In the genomic region with DNA sequence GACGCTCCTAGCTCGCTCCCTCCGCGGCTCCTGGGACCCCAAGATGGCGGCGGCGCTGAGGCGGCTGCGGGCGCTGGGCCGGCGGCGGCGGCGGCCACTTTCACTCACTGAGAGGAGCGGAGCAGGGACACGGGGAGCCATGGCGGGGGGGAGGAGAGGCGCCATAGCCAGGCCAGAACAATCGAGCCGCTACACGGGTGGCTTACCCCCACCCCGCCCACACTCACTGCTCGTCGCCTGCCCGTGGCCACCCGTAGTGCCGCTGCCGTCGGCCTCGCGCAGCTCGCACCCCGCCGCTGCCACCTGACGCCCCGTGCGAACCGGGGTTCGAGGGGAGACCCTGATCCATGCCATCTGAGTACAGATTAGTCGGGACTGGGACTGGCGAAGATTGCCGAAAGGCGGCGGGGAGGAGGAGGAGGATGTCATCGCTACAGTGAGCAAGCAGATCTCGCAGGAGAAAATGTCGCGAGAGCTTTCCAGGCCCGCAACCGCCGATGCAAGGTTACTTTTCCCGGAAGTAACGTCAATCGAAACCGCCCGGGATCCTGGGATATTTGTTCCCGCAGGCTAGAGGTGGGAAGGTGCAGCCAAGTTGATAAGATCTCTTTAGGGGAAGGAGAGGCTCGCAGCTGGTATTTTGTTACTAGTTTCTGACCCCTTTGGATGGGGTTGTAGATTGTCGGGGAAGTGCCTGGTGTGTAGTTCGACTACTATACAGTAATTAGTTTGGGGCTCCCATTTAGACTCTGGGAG, we compare ENCODE assay signal across 8 cellular contexts. TPM values are rescaled to one million over a fixed set of nuclear protein-coding genes. Genes with fewer than 3 reads are reported as not detected.
DNase-seq lines count a peak whose midpoint lies in the region; ATAC-seq and TF ChIP-seq lines count a peak whose summit lies in the region.

A gene with protein sequence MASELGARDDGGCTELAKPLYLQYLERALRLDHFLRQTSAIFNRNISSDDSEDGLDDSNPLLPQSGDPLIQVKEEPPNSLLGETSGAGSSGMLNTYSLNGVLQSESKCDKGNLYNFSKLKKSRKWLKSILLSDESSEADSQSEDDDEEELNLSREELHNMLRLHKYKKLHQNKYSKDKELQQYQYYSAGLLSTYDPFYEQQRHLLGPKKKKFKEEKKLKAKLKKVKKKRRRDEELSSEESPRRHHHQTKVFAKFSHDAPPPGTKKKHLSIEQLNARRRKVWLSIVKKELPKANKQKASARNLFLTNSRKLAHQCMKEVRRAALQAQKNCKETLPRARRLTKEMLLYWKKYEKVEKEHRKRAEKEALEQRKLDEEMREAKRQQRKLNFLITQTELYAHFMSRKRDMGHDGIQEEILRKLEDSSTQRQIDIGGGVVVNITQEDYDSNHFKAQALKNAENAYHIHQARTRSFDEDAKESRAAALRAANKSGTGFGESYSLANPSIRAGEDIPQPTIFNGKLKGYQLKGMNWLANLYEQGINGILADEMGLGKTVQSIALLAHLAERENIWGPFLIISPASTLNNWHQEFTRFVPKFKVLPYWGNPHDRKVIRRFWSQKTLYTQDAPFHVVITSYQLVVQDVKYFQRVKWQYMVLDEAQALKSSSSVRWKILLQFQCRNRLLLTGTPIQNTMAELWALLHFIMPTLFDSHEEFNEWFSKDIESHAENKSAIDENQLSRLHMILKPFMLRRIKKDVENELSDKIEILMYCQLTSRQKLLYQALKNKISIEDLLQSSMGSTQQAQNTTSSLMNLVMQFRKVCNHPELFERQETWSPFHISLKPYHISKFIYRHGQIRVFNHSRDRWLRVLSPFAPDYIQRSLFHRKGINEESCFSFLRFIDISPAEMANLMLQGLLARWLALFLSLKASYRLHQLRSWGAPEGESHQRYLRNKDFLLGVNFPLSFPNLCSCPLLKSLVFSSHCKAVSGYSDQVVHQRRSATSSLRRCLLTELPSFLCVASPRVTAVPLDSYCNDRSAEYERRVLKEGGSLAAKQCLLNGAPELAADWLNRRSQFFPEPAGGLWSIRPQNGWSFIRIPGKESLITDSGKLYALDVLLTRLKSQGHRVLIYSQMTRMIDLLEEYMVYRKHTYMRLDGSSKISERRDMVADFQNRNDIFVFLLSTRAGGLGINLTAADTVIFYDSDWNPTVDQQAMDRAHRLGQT (N-terminal part only) (minus strand): TSS at position 165 of the 756 bp plus-strand sequence. CDS start 19,970 bp downstream, outside the sequence.

- peak within 1 kb of the TSS; percentile 99 for H3K27ac Mint-ChIP-seq in GM23338
- peak within 1 kb of the TSS; percentile 98 for H3K27ac Mint-ChIP-seq in activated T-helper 17 cell treated with anti-CD3 and anti-CD28 coated beads, Interleukin-2, amount 50 U/mL, for 72 hours
- H3K27ac Mint-ChIP-seq in naive thymus-derived CD8-positive, alpha-beta T cell, result peak within 1 kb of the TSS; percentile 97 to 100 (median 100)

- peaks cover 15% of the 10 kb centered on the region for H3K36me3 Mint-ChIP-seq in GM23338 (ENCODE audit: low read depth)
- H3K36me3 Mint-ChIP-seq in activated T-helper 17 cell treated with anti-CD3 and anti-CD28 coated beads, Interleukin-2, amount 50 U/mL, for 72 hours (ENCODE audit: low read depth), result peaks cover 39% of the 10 kb centered on the region
- H3K36me3 Mint-ChIP-seq in naive thymus-derived CD8-positive, alpha-beta T cell, result peaks cover 0 to 5% (median 0%) of the 10 kb centered on the region in 3 donors

- no peaks in the 10 kb centered on the region for H4K20me1 ChIP-seq in DND-41 (ENCODE audit: insufficient read depth, low read length)
- H4K20me1 ChIP-seq in GM23338 (replicated peaks; ENCODE audit: insufficient read depth), result peaks cover 26% of the 10 kb centered on the region

- peak within 1 kb of the TSS; percentile 74 for H3K9ac ChIP-seq in DND-41 (ENCODE audit: low read depth, low read length)

- CTCF ChIA-PET in RWPE1 (lab: Yijun Ruan, JAX), result no interaction called here

- H3K27me3 ChIP-seq in DND-41 (ENCODE audit: insufficient read depth, low read length, poor library complexity) (no peaks in the 10 kb centered on the region), GM23338 (ENCODE audit: insufficient read depth) (no peaks in the 10 kb centered on the region)

- H3K4me2 ChIP-seq in DND-41 (ENCODE audit: insufficient read depth, low read length) (peak within 1 kb of the TSS; percentile 79), GM23338 (peak within 1 kb of the TSS; percentile 80)

- H3K9me3 Mint-ChIP-seq in GM23338, result peaks cover 3% of the 10 kb centered on the region; the same call in 1 of the 3 replicates
- no peaks in the 10 kb centered on the region for H3K9me3 Mint-ChIP-seq in activated T-helper 17 cell treated with anti-CD3 and anti-CD28 coated beads, Interleukin-2, amount 50 U/mL, for 72 hours
- H3K9me3 Mint-ChIP-seq in naive thymus-derived CD8-positive, alpha-beta T cell, result no peaks in the 10 kb centered on the region

- H3K4me1 Mint-ChIP-seq in GM23338, result peaks cover 5% of the 10 kb centered on the region; the same call in 2 of the 3 replicates
- H3K4me1 Mint-ChIP-seq in activated T-helper 17 cell treated with anti-CD3 and anti-CD28 coated beads, Interleukin-2, amount 50 U/mL, for 72 hours, result peaks cover 12% of the 10 kb centered on the region
- peaks cover 6 to 39% (median 35%) of the 10 kb centered on the region in 4 donors for H3K4me1 Mint-ChIP-seq in naive thymus-derived CD8-positive, alpha-beta T cell

- DNase-seq in DND-41, result peak; percentile 96
- peak; percentile 99 for DNase-seq in GM23338 (ENCODE audit: low spot score)
- peak; percentile 97 for DNase-seq in LNCaP clone FGC (ENCODE audit: low read depth)
- DNase-seq in RWPE1 (ENCODE audit: low spot score), result peak; percentile 96
- DNase-seq in fibroblast of mammary gland (ENCODE audit: low read depth), result peak; percentile 98
- peak; percentile 89 to 100 (median 95) for DNase-seq in naive thymus-derived CD8-positive, alpha-beta T cell
- peak; percentile 91 to 99 (median 96) for DNase-seq in stimulated activated naive CD4-positive, alpha-beta T cell (lab: John Stamatoyannopoulos, UW)

- peaks cover 2% of the 10 kb centered on the region for H3K27me3 Mint-ChIP-seq in GM23338 (ENCODE audit: insufficient read depth, low read depth, poor library complexity)
- no peaks in the 10 kb centered on the region for H3K27me3 Mint-ChIP-seq in activated T-helper 17 cell treated with anti-CD3 and anti-CD28 coated beads, Interleukin-2, amount 50 U/mL, for 72 hours
- H3K27me3 Mint-ChIP-seq in naive thymus-derived CD8-positive, alpha-beta T cell, result no peaks in the 10 kb centered on the region

- H3K9me3 ChIP-seq in DND-41 (ENCODE audit: insufficient read depth, low read length, severe bottlenecking), result no peaks in the 10 kb centered on the region

- peaks cover 3% of the 10 kb centered on the region; the same call in 1 of the 2 replicates for H3K9me2 ChIP-seq in GM23338 (ENCODE audit: insufficient read depth)

- H3K27ac ChIP-seq in DND-41 (ENCODE audit: low read length), result peak within 1 kb of the TSS; percentile 99
- H3K27ac ChIP-seq in GM23338 (ENCODE audit: low read depth), result peak within 1 kb of the TSS; percentile 98
- peak within 1 kb of the TSS; percentile 95 for H3K27ac ChIP-seq in RWPE1

- H3K79me2 ChIP-seq in DND-41 (ENCODE audit: insufficient read depth, low read length), result peaks cover 47% of the 10 kb centered on the region
- H3K79me2 ChIP-seq in GM23338 (replicated peaks; ENCODE audit: insufficient read depth), result peaks cover 44% of the 10 kb centered on the region

- POLR2A ChIA-PET in RWPE1 (lab: Yijun Ruan, JAX; ENCODE audit: low non-redundant PET), result interaction anchor here (0.5 to 0.8 kb wide), 4 partner anchors 18 to 188 kb away, joined by 3 to 5 read pairs (median 3); no protein-coding TSS in a partner anchor
- POLR2A ChIA-PET in naive thymus-derived CD8-positive, alpha-beta T cell (lab: Charles Lee), result interaction anchor here (0.5 to 1.5 kb wide), 12 partner anchors 19 to 1157 kb away, joined by 3 to 10 read pairs (median 4); partner anchors contain the start of genes CHAC1, CHP1, EXD1 and GANC

- ATAC-seq in DND-41 (ENCODE audit: insufficient read depth, low read depth) (peak; percentile 83), GM23338 (peak; percentile 81)
- ATAC-seq in activated T-helper 17 cell treated with anti-CD3 and anti-CD28 coated beads, Interleukin-2, amount 50 U/mL, for 72 hours (replicated peaks), result peak; percentile 86
- peak; percentile 79 to 81 for ATAC-seq in naive thymus-derived CD8-positive, alpha-beta T cell

- no peak for TF ChIP-seq CTCF in DND-41 (IDR thresholded peaks at IDR 0.05; ENCODE audit: borderline replicate concordance, extremely low read depth, low read length, poor library complexity, severe bottlenecking)
- no peak for TF ChIP-seq CTCF in GM23338 (conservative IDR thresholded peaks at IDR 0.05; ENCODE audit: low read depth in 2 of 2)
- no peak for TF ChIP-seq CTCF in LNCaP clone FGC (IDR thresholded peaks at IDR 0.05; ENCODE audit: control insufficient read depth, extremely low read depth, insufficient read depth)
- TF ChIP-seq CTCF in RWPE1 (conservative IDR thresholded peaks at IDR 0.05; ENCODE audit: low read depth), result no peak
- no peak for TF ChIP-seq CTCF in fibroblast of mammary gland (conservative IDR thresholded peaks at IDR 0.05; ENCODE audit: control insufficient read depth, insufficient read depth, low read depth, low read length)

- peak within 1 kb of the TSS; percentile 93 for H3K4me3 Mint-ChIP-seq in GM23338
- peak within 1 kb of the TSS; percentile 88 for H3K4me3 Mint-ChIP-seq in activated T-helper 17 cell treated with anti-CD3 and anti-CD28 coated beads, Interleukin-2, amount 50 U/mL, for 72 hours
- peak within 1 kb of the TSS; percentile 91 to 99 (median 96) for H3K4me3 Mint-ChIP-seq in naive thymus-derived CD8-positive, alpha-beta T cell

- H3K36me3 ChIP-seq in DND-41 (ENCODE audit: insufficient read depth, low read length) (peaks cover 13% of the 10 kb centered on the region; the same call in 1 of the 2 replicates), GM23338 (ENCODE audit: insufficient read depth) (no peaks in the 10 kb centered on the region)

- no peaks in the 10 kb centered on the region for H3F3A ChIP-seq in GM23338 (replicated peaks; ENCODE audit: low read depth)

- H2AFZ ChIP-seq in DND-41 (ENCODE audit: low read depth, low read length) (peak within 1 kb of the TSS; percentile 85), GM23338 (peak within 1 kb of the TSS; percentile 0; the same call in 1 of the 2 replicates)

- peaks cover 20% of the 10 kb centered on the region for H3K4me1 ChIP-seq in DND-41 (ENCODE audit: insufficient read depth, low read length)
- H3K4me1 ChIP-seq in GM23338 (ENCODE audit: insufficient read depth), result no peaks in the 10 kb centered on the region; the same call in 1 of the 2 replicates

- H3K4me3 ChIP-seq in DND-41 (ENCODE audit: low read depth in 1 of 2, low read length in 2 of 2) (peak within 1 kb of the TSS; percentile 41 to 71), GM23338 (peak within 1 kb of the TSS; percentile 92), LNCaP clone FGC (ENCODE audit: low read depth, low read length) (peak within 1 kb of the TSS; percentile 98), fibroblast of mammary gland (ENCODE audit: control insufficient read depth, low read depth, low read length) (peak within 1 kb of the TSS; percentile 95)

RNA-seq across cellular contexts. Expression of the gene that starts here (rescaled TPM):
- total RNA-seq in GM23338 (2014; rRNA removed; shearing (Covaris generic)), result 23.1 and 24.9 TPM in 2 replicates
- polyA plus RNA-seq in GM23338 (2016; fragmentation: Nextera tagmentation; extraction: Ambion mirVana), result 6.5 and 7.6 TPM in 2 replicates
- total RNA-seq in activated T-helper 17 cell treated with anti-CD3 and anti-CD28 coated beads, Interleukin-2, amount 50 U/mL, for 72 hours, result 10 to 100 TPM; 22.8 to 25.9 TPM
- 10 to 100 TPM; 34.3 to 38.2 TPM for total RNA-seq in naive thymus-derived CD8-positive, alpha-beta T cell
- 1 to 10 TPM; 2.2 to 8.0 (median 4.5) TPM for polyA plus RNA-seq in naive thymus-derived CD8-positive, alpha-beta T cell

Comparison
In these comparisons a context has a peak if more than half of its experiments do, and no peak if none do; other contexts are left out.
1. Peak in every context shown above with its lines: DNase-seq, ATAC-seq, H3K4me3 ChIP-seq and H3K27ac ChIP-seq.